Comparison of ENCODE assay signal across 15 cellular contexts in the genomic region with DNA sequence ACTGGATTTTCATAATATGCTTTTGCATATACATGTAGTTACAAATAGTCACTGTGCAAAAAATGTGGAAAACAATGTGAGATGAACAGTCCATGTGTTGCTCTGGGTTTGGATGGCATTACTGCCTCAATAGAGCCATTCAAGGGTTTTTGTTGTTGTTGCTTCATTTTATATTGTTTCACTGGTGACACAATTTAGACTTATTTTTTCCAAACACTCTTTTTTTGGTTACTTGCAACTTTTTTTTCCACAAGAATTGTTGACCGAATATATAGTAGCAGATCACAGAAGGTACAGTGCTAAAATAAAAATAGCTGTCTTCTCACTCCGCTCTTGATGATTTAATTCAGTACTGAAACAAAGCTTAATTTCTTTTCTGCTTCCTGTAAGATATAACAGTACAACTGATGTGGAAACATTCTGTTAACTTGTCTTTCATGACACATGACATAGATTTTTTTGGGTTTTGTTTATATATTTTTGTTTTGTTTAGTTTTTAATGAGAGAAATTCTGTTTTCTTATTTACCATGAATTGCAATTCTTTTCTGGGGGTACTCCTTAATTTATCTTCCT.
DNase-seq lines count a peak whose midpoint lies in the region; ATAC-seq and TF ChIP-seq lines count a peak whose summit lies in the region.
"Had no signal": no experiment of that assay in that cellular context is flagged by ENCODE, and none has a peak within 500 bp of the region (broad histone marks: within the 10 kb centered on the region; RNA-seq: fewer than 3 reads in every experiment).

No MANE protein-coding gene starts in this region.

- no peaks in the 10 kb centered on the region for H4K20me1 ChIP-seq in GM23338 (replicated peaks; ENCODE audit: insufficient read depth)

- H3K4me3 Mint-ChIP-seq in GM23338 (no peak overlapping the region), mesothelial cell of epicardium (no peak overlapping the region)
- no peak overlapping the region for H3K4me3 Mint-ChIP-seq in activated naive CD4-positive, alpha-beta T cell treated with anti-CD3 and anti-CD28 coated beads, Interleukin-2, amount 10 ng/mL, durations not matched to agents 7 days and 5 days

- CTCF ChIA-PET in activated naive CD4-positive, alpha-beta T cell treated with anti-CD3 and anti-CD28 coated beads, Interleukin-2, amount 10 ng/mL, durations not matched to agents 7 days and 5 days (lab: Charles Lee) = no interaction called here

- H3K4me1 Mint-ChIP-seq in GM23338 (no peaks in the 10 kb centered on the region; the same call in 2 of the 3 replicates), mesothelial cell of epicardium (peaks cover 7% of the 10 kb centered on the region)
- H3K4me1 Mint-ChIP-seq in activated naive CD4-positive, alpha-beta T cell treated with anti-CD3 and anti-CD28 coated beads, Interleukin-2, amount 10 ng/mL, durations not matched to agents 7 days and 5 days = no peaks in the 10 kb centered on the region

- H3K27me3 Mint-ChIP-seq in GM23338 (ENCODE audit: insufficient read depth, low read depth, poor library complexity) (no peaks in the 10 kb centered on the region), mesothelial cell of epicardium (ENCODE audit: low read depth) (peaks cover 8% of the 10 kb centered on the region)
- H3K27me3 Mint-ChIP-seq in activated naive CD4-positive, alpha-beta T cell treated with anti-CD3 and anti-CD28 coated beads, Interleukin-2, amount 10 ng/mL, durations not matched to agents 7 days and 5 days = no peaks in the 10 kb centered on the region

- no peak for TF ChIP-seq CTCF in GM23338 (conservative IDR thresholded peaks at IDR 0.05; ENCODE audit: low read depth in 2 of 2)
- TF ChIP-seq CTCF in mesothelial cell of epicardium (IDR thresholded peaks at IDR 0.05; ENCODE audit: unreplicated experiment) = no peak
- TF ChIP-seq CTCF in right atrium auricular region (IDR thresholded peaks at IDR 0.05) = no peak

- H3K79me2 ChIP-seq in GM23338 (replicated peaks; ENCODE audit: insufficient read depth) = no peaks in the 10 kb centered on the region

- H3K4me3 ChIP-seq in GM23338 (no peak overlapping the region), right atrium auricular region (no peak overlapping the region)
- H3K4me3 ChIP-seq: left lung, pancreas had no signal

- no peaks in the 10 kb centered on the region for H3K4me1 ChIP-seq in GM23338 (ENCODE audit: insufficient read depth)
- H3K4me1 ChIP-seq in right atrium auricular region = no peaks in the 10 kb centered on the region
- H3K4me1 ChIP-seq: left lung, pancreas had no signal

- H3K9me3 ChIP-seq in right atrium auricular region = no peaks in the 10 kb centered on the region
- H3K9me3 ChIP-seq: left lung, pancreas had no signal

- ATAC-seq in GM18868 (IDR thresholded peaks at IDR 0.05; ENCODE audit: unreplicated experiment) (peak; percentile 100), GM23338 (no peak), HG03378 (IDR thresholded peaks at IDR 0.05; ENCODE audit: unreplicated experiment) (peak; percentile 92)
- ATAC-seq: left lung, pancreas, SK-N-SH treated with all-trans-retinoic acid at 6 μM for 48 hours had no signal

- no peaks in the 10 kb centered on the region for H3K27me3 ChIP-seq in GM23338 (ENCODE audit: insufficient read depth)
- H3K27me3 ChIP-seq in right atrium auricular region = no peaks in the 10 kb centered on the region
- H3K27me3 ChIP-seq: left lung, pancreas had no signal

- H3K27ac Mint-ChIP-seq in GM23338 = no peak overlapping the region
- no peak overlapping the region for H3K27ac Mint-ChIP-seq in activated naive CD4-positive, alpha-beta T cell treated with anti-CD3 and anti-CD28 coated beads, Interleukin-2, amount 10 ng/mL, durations not matched to agents 7 days and 5 days
- H3K27ac Mint-ChIP-seq in mesothelial cell of epicardium = no peak overlapping the region
- H3K27ac Mint-ChIP-seq: activated naive CD4-positive, alpha-beta T cell treated with anti-CD3 and anti-CD28 coated beads, Interleukin-2, amount 50 U/mL, for 72 hours had no signal

- no peaks in the 10 kb centered on the region for H3K9me3 Mint-ChIP-seq in GM23338
- H3K9me3 Mint-ChIP-seq in activated naive CD4-positive, alpha-beta T cell treated with anti-CD3 and anti-CD28 coated beads, Interleukin-2, amount 10 ng/mL, durations not matched to agents 7 days and 5 days = peaks cover 3% of the 10 kb centered on the region
- no peaks in the 10 kb centered on the region for H3K9me3 Mint-ChIP-seq in mesothelial cell of epicardium

- H2AFZ ChIP-seq in GM23338 = peak overlapping the region; percentile 12; the same call in 1 of the 2 replicates

- no peaks in the 10 kb centered on the region for H3K36me3 Mint-ChIP-seq in GM23338 (ENCODE audit: low read depth)
- no peaks in the 10 kb centered on the region for H3K36me3 Mint-ChIP-seq in activated naive CD4-positive, alpha-beta T cell treated with anti-CD3 and anti-CD28 coated beads, Interleukin-2, amount 10 ng/mL, durations not matched to agents 7 days and 5 days
- no peaks in the 10 kb centered on the region for H3K36me3 Mint-ChIP-seq in mesothelial cell of epicardium
- H3K36me3 Mint-ChIP-seq: activated naive CD4-positive, alpha-beta T cell treated with anti-CD3 and anti-CD28 coated beads, Interleukin-2, amount 50 U/mL, for 72 hours had no signal

- H3F3A ChIP-seq in GM23338 (replicated peaks; ENCODE audit: low read depth) = no peaks in the 10 kb centered on the region

- H3K27ac ChIP-seq in GM23338 (ENCODE audit: low read depth) (no peak overlapping the region), right atrium auricular region (no peak overlapping the region)
- H3K27ac ChIP-seq: left lung, pancreas had no signal

- H3K4me2 ChIP-seq in GM23338 = no peak overlapping the region

- no peaks in the 10 kb centered on the region for H3K36me3 ChIP-seq in GM23338 (ENCODE audit: insufficient read depth)
- no peaks in the 10 kb centered on the region for H3K36me3 ChIP-seq in right atrium auricular region
- H3K36me3 ChIP-seq: left lung, pancreas had no signal

- H3K9me2 ChIP-seq in GM23338 (ENCODE audit: insufficient read depth) = no peaks in the 10 kb centered on the region

- no peak for DNase-seq in GM23338 (ENCODE audit: low spot score)
- peak; percentile 19 for DNase-seq in putamen (ENCODE audit: low spot score)
- no peak for DNase-seq in activated naive CD4-positive, alpha-beta T cell treated with anti-CD3 and anti-CD28 coated beads, Interleukin-2, amount 10 ng/mL, durations not matched to agents 7 days and 5 days
- DNase-seq in mesothelial cell of epicardium (ENCODE audit: low spot score in 2 of 2, unreplicated experiment in 2 of 2) = no peak
- no peak for DNase-seq in right atrium auricular region (ENCODE audit: low spot score)
- DNase-seq in activated CD8-positive, alpha-beta memory T cell treated with anti-CD3 and anti-CD28 coated beads for 24 hours = no peak
- DNase-seq: activated CD4-positive, alpha-beta T cell treated with anti-CD3 and anti-CD28 coated beads, Interleukin-2, amount 50 U/mL, for 4 hours; cortex of kidney; left lung; NCI-H524; pancreas had no signal

TF ChIP-seq in GM23338, 12 proteins besides CTCF, POLR2A, EP300 and RAD21 (continues in another document):
- TF ChIP-seq STAT1 (IDR thresholded peaks at IDR 0.05; ENCODE audit: unreplicated experiment) (no peak), EZH2 (IDR thresholded peaks at IDR 0.05; ENCODE audit: low read depth, unreplicated experiment) (no peak), NANOG (IDR thresholded peaks at IDR 0.05; ENCODE audit: borderline replicate concordance) (no peak), EZH2phosphoT487 (IDR thresholded peaks at IDR 0.05; ENCODE audit: unreplicated experiment) (no peak), ZNF114 (CRISPR knock-in tag; IDR thresholded peaks at IDR 0.05) (no peak)
- TF ChIP-seq, protein P1, sequence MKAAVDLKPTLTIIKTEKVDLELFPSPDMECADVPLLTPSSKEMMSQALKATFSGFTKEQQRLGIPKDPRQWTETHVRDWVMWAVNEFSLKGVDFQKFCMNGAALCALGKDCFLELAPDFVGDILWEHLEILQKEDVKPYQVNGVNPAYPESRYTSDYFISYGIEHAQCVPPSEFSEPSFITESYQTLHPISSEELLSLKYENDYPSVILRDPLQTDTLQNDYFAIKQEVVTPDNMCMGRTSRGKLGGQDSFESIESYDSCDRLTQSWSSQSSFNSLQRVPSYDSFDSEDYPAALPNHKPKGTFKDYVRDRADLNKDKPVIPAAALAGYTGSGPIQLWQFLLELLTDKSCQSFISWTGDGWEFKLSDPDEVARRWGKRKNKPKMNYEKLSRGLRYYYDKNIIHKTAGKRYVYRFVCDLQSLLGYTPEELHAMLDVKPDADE (IDR thresholded peaks at IDR 0.05) = no peak
